Comparison of ENCODE assay signal across 9 cellular contexts in the genomic region with DNA sequence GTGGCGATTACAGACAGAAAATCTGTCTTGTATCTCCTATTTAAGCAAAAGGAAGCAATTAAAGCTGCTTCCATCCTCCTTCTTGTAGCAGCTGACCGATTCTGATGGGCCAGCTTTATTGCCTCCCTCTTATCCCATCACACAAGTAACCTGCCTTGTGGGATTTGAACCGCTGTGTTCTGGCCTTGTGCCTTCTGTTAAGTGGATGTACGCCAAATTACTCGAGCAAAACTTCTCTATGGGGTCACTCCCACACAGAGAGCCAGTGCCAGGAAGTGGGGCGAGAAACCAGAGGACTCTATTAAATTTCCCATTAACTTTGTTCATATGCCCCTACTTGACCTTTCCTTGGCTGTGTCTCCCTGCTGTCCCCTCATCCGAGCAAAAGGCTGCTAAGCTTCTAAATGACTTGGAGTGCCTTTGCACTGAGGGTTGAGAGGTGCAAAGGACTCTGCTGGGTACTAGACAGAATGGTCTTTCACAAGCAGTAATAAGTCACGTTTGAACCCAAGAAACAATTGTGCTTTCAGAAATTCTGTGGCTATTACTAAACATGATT.
"Had no signal": no experiment of that assay in that cellular context is flagged by ENCODE, and none has a peak within 500 bp of the region (broad histone marks: within the 10 kb centered on the region; RNA-seq: fewer than 3 reads in every experiment).

No MANE protein-coding gene starts in this region.

- DNase-seq: activated naive CD4-positive, alpha-beta T cell treated with anti-CD3 and anti-CD28 coated beads, Interleukin-2, amount 10 ng/mL, durations not matched to agents 7 days and 5 days; hippocampal formation; midbrain; naive B cell; posterior cingulate gyrus had no signal

- H3K4me3 ChIP-seq: ascending aorta, lung, suprapubic skin had no signal

- H3K36me3 ChIP-seq: ascending aorta, suprapubic skin had no signal

- H3K27me3 ChIP-seq: ascending aorta, suprapubic skin had no signal

- ATAC-seq: esophagus mucosa had no signal
